Comparison of ENCODE assay signal across 17 cellular contexts in the genomic region with DNA sequence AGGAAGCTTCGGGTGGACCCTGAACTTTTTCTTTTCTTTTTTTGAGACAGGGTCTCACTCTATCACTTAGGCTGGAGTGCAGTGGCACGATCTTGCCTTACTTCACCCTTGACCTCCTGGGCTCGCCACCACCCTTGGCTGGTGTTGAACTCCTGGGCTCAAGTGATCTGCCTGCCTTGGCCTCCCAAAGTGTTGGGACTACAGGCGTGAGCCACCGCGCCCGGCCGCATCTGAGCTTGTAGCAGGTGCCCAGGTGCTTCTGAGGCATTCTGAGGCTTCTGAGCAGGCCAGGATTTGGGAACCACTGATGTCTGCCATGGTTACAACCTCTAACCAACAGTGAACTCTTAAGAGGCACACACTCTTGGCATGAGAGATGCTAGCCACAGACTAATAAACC. TPM values are rescaled to one million over a fixed set of nuclear protein-coding genes. Genes with fewer than 3 reads are reported as not detected.
DNase-seq lines count a peak whose midpoint lies in the region; ATAC-seq and TF ChIP-seq lines count a peak whose summit lies in the region.
"Had no signal": no experiment of that assay in that cellular context is flagged by ENCODE, and none has a peak within 500 bp of the region (broad histone marks: within the 10 kb centered on the region; RNA-seq: fewer than 3 reads in every experiment).

No MANE protein-coding gene starts in this region.

- H3K9me3 Mint-ChIP-seq in activated T-helper 1 cell treated with anti-CD3 and anti-CD28 coated beads, Interleukin-12 subunit alpha, Interleukin-12 subunit beta, Interleukin-2, Interleukin-4 antibody, amounts not matched to agents 30 ng/mL and 10 ng/mL and 1 ng/mL, durations not matched to agents 14 hours and 24 hours and 36 hours = no peaks in the 10 kb centered on the region
- H3K9me3 Mint-ChIP-seq in stimulated activated effector memory CD8-positive, alpha-beta T cell treated with anti-CD3 and anti-CD28 coated beads, Interleukin-12 subunit alpha, Interleukin-12 subunit beta, amount 100 ng/mL, for 72 hours = no peaks in the 10 kb centered on the region
- H3K9me3 Mint-ChIP-seq: CD4-positive, CD25-positive, alpha-beta regulatory T cell; HFFc6 had no signal

- H3K4me3 Mint-ChIP-seq in activated T-helper 1 cell treated with anti-CD3 and anti-CD28 coated beads, Interleukin-12 subunit alpha, Interleukin-12 subunit beta, Interleukin-2, Interleukin-4 antibody, amounts not matched to agents 30 ng/mL and 10 ng/mL and 1 ng/mL, durations not matched to agents 14 hours and 24 hours and 36 hours = no peak overlapping the region
- no peak overlapping the region for H3K4me3 Mint-ChIP-seq in stimulated activated effector memory CD8-positive, alpha-beta T cell treated with anti-CD3 and anti-CD28 coated beads, Interleukin-12 subunit alpha, Interleukin-12 subunit beta, amount 100 ng/mL, for 72 hours
- H3K4me3 Mint-ChIP-seq: HFFc6 had no signal

- 96% methylated on average over 8 of the region's 8 CpGs for WGBS in mammary epithelial cell (ENCODE audit: low coverage, missing lambda C conversion rate)

- peaks cover 72% of the 10 kb centered on the region for H3K79me2 ChIP-seq in mammary epithelial cell (ENCODE audit: insufficient read depth, low read length)

- peak overlapping the region in 1 of 2 donors; percentile 10 for H3K27ac ChIP-seq in breast epithelium
- H3K27ac ChIP-seq in mammary epithelial cell (ENCODE audit: insufficient read depth, low read depth, low read length) = no peak overlapping the region
- H3K27ac ChIP-seq: KMS-11 had no signal

- H3K36me3 ChIP-seq in breast epithelium = no peaks in the 10 kb centered on the region
- peaks cover 4% of the 10 kb centered on the region for H3K36me3 ChIP-seq in mammary epithelial cell (ENCODE audit: insufficient read depth, low read length)

- peaks cover 3% of the 10 kb centered on the region for H4K20me1 ChIP-seq in mammary epithelial cell (ENCODE audit: insufficient read depth, low read length)

- TF ChIP-seq CTCF in breast epithelium (IDR thresholded peaks at IDR 0.05) (no peak), mammary epithelial cell (conservative IDR thresholded peaks at IDR 0.05 in 1 of 2, IDR thresholded peaks at IDR 0.05 in 1 of 2; ENCODE audit: extremely low read depth in 1 of 2, insufficient read depth in 1 of 2, low read depth in 1 of 2, low read length in 2 of 2) (no peak)

- H3K4me1 ChIP-seq in breast epithelium (peaks cover 3 to 9% of the 10 kb centered on the region in 2 donors), mammary epithelial cell (ENCODE audit: insufficient read depth, low read length) (peaks cover 24% of the 10 kb centered on the region)

- DNase-seq in breast epithelium (ENCODE audit: low spot score in 2 of 2) (peak; percentile 36 to 37), mammary epithelial cell (no peak), myocyte (ENCODE audit: low read depth) (peak; percentile 35), Ammon's horn (ENCODE audit: low spot score) (no peak), NCI-H187 treated with DMSO at 0.1 percent for 48 hours (lab: John Stamatoyannopoulos, UW) (no peak)
- DNase-seq in activated T-helper 1 cell treated with anti-CD3 and anti-CD28 coated beads, Interleukin-12 subunit alpha, Interleukin-12 subunit beta, Interleukin-2, Interleukin-4 antibody, amounts not matched to agents 30 ng/mL and 10 ng/mL and 1 ng/mL, durations not matched to agents 14 hours and 24 hours and 36 hours (ENCODE audit: low spot score) = no peak
- no peak for DNase-seq in stimulated activated effector memory CD8-positive, alpha-beta T cell treated with anti-CD3 and anti-CD28 coated beads, Interleukin-12 subunit alpha, Interleukin-12 subunit beta, amount 100 ng/mL, for 72 hours (ENCODE audit: low spot score in 2 of 2)
- DNase-seq in stimulated activated CD4-positive, alpha-beta T cell treated with anti-CD3 and anti-CD28 coated beads, Interleukin-1b, Interleukin-23, amount 100 ng/mL, for 48 hours = no peak
- DNase-seq: Calu3; CD4-positive, CD25-positive, alpha-beta regulatory T cell; HFFc6; NCI-H1048; NCI-H1436 treated with DMSO at 0.1 percent for 48 hours; NCI-H2081; NCI-H524 had no signal

- H3K27me3 ChIP-seq in breast epithelium = no peaks in the 10 kb centered on the region
- no peaks in the 10 kb centered on the region for H3K27me3 ChIP-seq in mammary epithelial cell (ENCODE audit: insufficient read depth, low read length)

- intact Hi-C loops in breast epithelium (cut with DNase I; ENCODE audit: low total_unique reads) (loop anchor here (1.0 kb wide), 1 partner anchor 33 kb away; no protein-coding TSS in a partner anchor), mammary epithelial cell (cut with micrococcal nuclease) (no loop called here)
- intact Hi-C loops in activated T-helper 1 cell treated with anti-CD3 and anti-CD28 coated beads, Interleukin-12 subunit alpha, Interleukin-12 subunit beta, Interleukin-2, Interleukin-4 antibody, amounts not matched to agents 30 ng/mL and 10 ng/mL and 1 ng/mL, durations not matched to agents 14 hours and 24 hours and 36 hours (cut with micrococcal nuclease) = no loop called here

- no peak overlapping the region for H2AFZ ChIP-seq in mammary epithelial cell (ENCODE audit: low read depth, low read length)

- no peak overlapping the region for H3K4me2 ChIP-seq in mammary epithelial cell (ENCODE audit: insufficient read depth, low read depth, low read length)
- H3K4me2 ChIP-seq: KMS-11 had no signal

- no peak for ATAC-seq in stimulated activated effector memory CD8-positive, alpha-beta T cell treated with anti-CD3 and anti-CD28 coated beads, Interleukin-12 subunit alpha, Interleukin-12 subunit beta, amount 100 ng/mL, for 72 hours
- ATAC-seq: Right ventricle myocardium inferior had no signal

- H3K9me3 ChIP-seq in breast epithelium = no peaks in the 10 kb centered on the region
- H3K9me3 ChIP-seq in mammary epithelial cell (replicated peaks; ENCODE audit: insufficient read depth, low read length) = no peaks in the 10 kb centered on the region

- CTCF ChIA-PET in mammary epithelial cell (lab: Charles Lee; ENCODE audit: low non-redundant PET) = no interaction called here

- H3K27ac Mint-ChIP-seq in activated T-helper 1 cell treated with anti-CD3 and anti-CD28 coated beads, Interleukin-12 subunit alpha, Interleukin-12 subunit beta, Interleukin-2, Interleukin-4 antibody, amounts not matched to agents 30 ng/mL and 10 ng/mL and 1 ng/mL, durations not matched to agents 14 hours and 24 hours and 36 hours = peak overlapping the region; percentile 68
- H3K27ac Mint-ChIP-seq in stimulated activated effector memory CD8-positive, alpha-beta T cell treated with anti-CD3 and anti-CD28 coated beads, Interleukin-12 subunit alpha, Interleukin-12 subunit beta, amount 100 ng/mL, for 72 hours = peak overlapping the region; percentile 53
- H3K27ac Mint-ChIP-seq: HFFc6 had no signal

- H3K9ac ChIP-seq in mammary epithelial cell (ENCODE audit: insufficient read depth, low read length) = no peak overlapping the region
- H3K9ac ChIP-seq: KMS-11 had no signal

- H3K4me1 Mint-ChIP-seq in activated T-helper 1 cell treated with anti-CD3 and anti-CD28 coated beads, Interleukin-12 subunit alpha, Interleukin-12 subunit beta, Interleukin-2, Interleukin-4 antibody, amounts not matched to agents 30 ng/mL and 10 ng/mL and 1 ng/mL, durations not matched to agents 14 hours and 24 hours and 36 hours (ENCODE audit: low read depth) = peaks cover 55% of the 10 kb centered on the region
- peaks cover 50% of the 10 kb centered on the region for H3K4me1 Mint-ChIP-seq in stimulated activated effector memory CD8-positive, alpha-beta T cell treated with anti-CD3 and anti-CD28 coated beads, Interleukin-12 subunit alpha, Interleukin-12 subunit beta, amount 100 ng/mL, for 72 hours

- no peak overlapping the region for H3K4me3 ChIP-seq in breast epithelium
- H3K4me3 ChIP-seq in mammary epithelial cell (replicated peaks in 1 of 3; ENCODE audit: insufficient read depth in 1 of 3, low read depth in 2 of 3, low read length in 3 of 3) = no peak overlapping the region

- H3K36me3 Mint-ChIP-seq in activated T-helper 1 cell treated with anti-CD3 and anti-CD28 coated beads, Interleukin-12 subunit alpha, Interleukin-12 subunit beta, Interleukin-2, Interleukin-4 antibody, amounts not matched to agents 30 ng/mL and 10 ng/mL and 1 ng/mL, durations not matched to agents 14 hours and 24 hours and 36 hours (ENCODE audit: low read depth) = peaks cover 29% of the 10 kb centered on the region
- no peaks in the 10 kb centered on the region for H3K36me3 Mint-ChIP-seq in stimulated activated effector memory CD8-positive, alpha-beta T cell treated with anti-CD3 and anti-CD28 coated beads, Interleukin-12 subunit alpha, Interleukin-12 subunit beta, amount 100 ng/mL, for 72 hours
- H3K36me3 Mint-ChIP-seq: CD4-positive, CD25-positive, alpha-beta regulatory T cell had no signal

- dilution Hi-C loops in mammary epithelial cell (cut with HindIII; ENCODE audit: low sequenced_read_pairs) = loop anchor here (5.0 kb wide), 1 partner anchor 68 kb away; no protein-coding TSS in a partner anchor

- TF ChIP-seq POLR2A in breast epithelium (IDR thresholded peaks at IDR 0.05) = no peak

- no TSS peak for BruUV-seq in mammary epithelial cell (replicated peaks; lab: Mats Ljungman, UMichigan)

- in situ Hi-C loops in mammary epithelial cell (cut with MboI; ENCODE audit: low sequenced_read_pairs in 2 of 2) = no loop called here

- no peaks in the 10 kb centered on the region for H3K27me3 Mint-ChIP-seq in activated T-helper 1 cell treated with anti-CD3 and anti-CD28 coated beads, Interleukin-12 subunit alpha, Interleukin-12 subunit beta, Interleukin-2, Interleukin-4 antibody, amounts not matched to agents 30 ng/mL and 10 ng/mL and 1 ng/mL, durations not matched to agents 14 hours and 24 hours and 36 hours (ENCODE audit: insufficient read depth)
- H3K27me3 Mint-ChIP-seq: CD4-positive, CD25-positive, alpha-beta regulatory T cell had no signal

RNA-seq across cellular contexts. Expression of a gene that starts 5.1 kb away (rescaled TPM):
- total RNA-seq in breast epithelium (10 to 100 TPM in 2 of 3 donors, 1 to 10 TPM in 1; 5.1 to 16.1 (median 11.3) TPM), mammary epithelial cell (10 to 100 TPM; 10.7 to 13.3 TPM), myocyte (8.1 and 9.3 TPM in 2 replicates)
- 5.1 TPM for polyA plus RNA-seq in mammary epithelial cell
- 26.7 TPM for polyA minus RNA-seq in mammary epithelial cell
- total RNA-seq in activated T-helper 1 cell treated with anti-CD3 and anti-CD28 coated beads, Interleukin-12 subunit alpha, Interleukin-12 subunit beta, Interleukin-2, Interleukin-4 antibody, amounts not matched to agents 30 ng/mL and 10 ng/mL and 1 ng/mL, durations not matched to agents 14 hours and 24 hours and 36 hours = 11.8 and 14.0 TPM in 2 replicates
- 9.8 TPM for polyA plus RNA-seq in myocyte (2012)

RNA-seq across cellular contexts. Expression of a gene that starts 5.4 kb away (rescaled TPM):
- total RNA-seq in breast epithelium (10 to 100 TPM in 1 of 3 donors, 1 to 10 TPM in 2; 8.5 to 13.1 (median 8.8) TPM), mammary epithelial cell (1 to 10 TPM; 8.7 to 9.7 TPM), myocyte (7.5 and 7.6 TPM in 2 replicates)
- 9.2 TPM for polyA plus RNA-seq in mammary epithelial cell
- polyA minus RNA-seq in mammary epithelial cell = 43.7 TPM
- 10.7 and 12.0 TPM in 2 replicates for total RNA-seq in activated T-helper 1 cell treated with anti-CD3 and anti-CD28 coated beads, Interleukin-12 subunit alpha, Interleukin-12 subunit beta, Interleukin-2, Interleukin-4 antibody, amounts not matched to agents 30 ng/mL and 10 ng/mL and 1 ng/mL, durations not matched to agents 14 hours and 24 hours and 36 hours
- 9.7 TPM for polyA plus RNA-seq in myocyte (2012)

RNA-seq across cellular contexts. Expression of a gene that starts 54.4 kb away (rescaled TPM):
- total RNA-seq in breast epithelium (10 to 100 TPM; 25.9 to 46.8 (median 36.7) TPM), mammary epithelial cell (10 to 100 TPM; 30.3 to 32.7 TPM), myocyte (68.4 and 70.9 TPM in 2 replicates)
- polyA plus RNA-seq in mammary epithelial cell = 38.8 TPM
- polyA minus RNA-seq in mammary epithelial cell = 48.1 TPM
- total RNA-seq in activated T-helper 1 cell treated with anti-CD3 and anti-CD28 coated beads, Interleukin-12 subunit alpha, Interleukin-12 subunit beta, Interleukin-2, Interleukin-4 antibody, amounts not matched to agents 30 ng/mL and 10 ng/mL and 1 ng/mL, durations not matched to agents 14 hours and 24 hours and 36 hours = 57.9 and 74.2 TPM in 2 replicates
- polyA plus RNA-seq in myocyte (2012) = 32.6 TPM

Comparison
In these comparisons a context has a peak if more than half of its experiments do, and no peak if none do; other contexts are left out.
1. DNase-seq: peak in breast epithelium (2 of 2) and myocyte (single experiment); none in mammary epithelial cell (single experiment), activated T-helper 1 cell treated with anti-CD3 and anti-CD28 coated beads, Interleukin-12 subunit alpha, Interleukin-12 subunit beta, Interleukin-2, Interleukin-4 antibody, amounts not matched to agents 30 ng/mL and 10 ng/mL and 1 ng/mL, durations not matched to agents 14 hours and 24 hours and 36 hours (single experiment), stimulated activated effector memory CD8-positive, alpha-beta T cell treated with anti-CD3 and anti-CD28 coated beads, Interleukin-12 subunit alpha, Interleukin-12 subunit beta, amount 100 ng/mL, for 72 hours (0 of 2), Ammon's horn (single experiment), NCI-H187 treated with DMSO at 0.1 percent for 48 hours (single experiment) and stimulated activated CD4-positive, alpha-beta T cell treated with anti-CD3 and anti-CD28 coated beads, Interleukin-1b, Interleukin-23, amount 100 ng/mL, for 48 hours (single experiment).